ENCODE assay signal across 8 cellular contexts in the genomic region with DNA sequence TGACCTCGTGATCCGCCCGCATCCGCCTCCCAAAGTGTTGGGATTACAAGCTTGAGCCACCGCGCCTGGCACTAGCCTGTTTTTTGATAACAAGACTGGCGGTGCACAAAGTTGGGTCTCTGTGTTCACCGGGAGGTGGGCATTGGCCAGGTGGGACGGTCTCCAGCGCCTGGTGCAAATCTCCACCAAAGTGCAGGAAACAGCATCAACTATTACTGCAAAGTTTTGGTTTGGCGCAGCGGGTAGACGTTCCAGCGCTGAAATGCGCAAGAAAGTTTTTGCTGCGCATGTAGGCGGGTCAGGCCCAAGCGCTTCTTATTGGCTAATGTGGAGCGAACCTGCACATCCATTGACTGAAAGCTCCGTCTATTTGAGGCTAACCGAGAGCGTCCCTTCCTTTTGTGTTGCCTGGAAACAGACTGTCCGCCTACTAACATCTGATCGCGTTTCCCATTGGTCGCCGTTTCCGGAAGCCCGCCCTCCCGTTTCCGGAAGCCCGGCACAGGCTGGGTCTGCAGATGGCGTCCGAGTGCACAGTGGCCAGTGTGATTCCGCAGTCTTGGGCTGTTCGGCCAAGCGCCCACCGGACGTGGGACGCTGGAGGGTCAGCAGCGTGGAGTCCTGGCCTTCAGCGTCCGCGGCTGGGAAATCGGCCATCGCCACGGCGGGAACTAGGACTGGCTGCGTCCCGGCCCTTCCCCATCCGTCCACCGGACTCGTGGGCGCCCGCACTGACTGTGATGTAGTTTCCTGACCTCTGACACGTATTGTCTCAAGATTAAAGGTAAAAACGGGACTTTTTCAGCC. TPM values are rescaled to one million over a fixed set of nuclear protein-coding genes. Genes with fewer than 3 reads are reported as not detected.
A peak's percentile ranks its signal among the peaks of the same experiment; 100 is the strongest.
DNase-seq lines count a peak whose midpoint lies in the region; ATAC-seq and FAIRE-seq lines count a peak whose summit lies in the region.

No MANE protein-coding gene starts in this region.

- H3K27ac ChIP-seq in mesodermal cell (ENCODE audit: low read depth, low read length, severe bottlenecking), result peak overlapping the region; percentile 84

- peak; percentile 88 for FAIRE-seq in HTR-8/SVneo (lab: Jason Lieb, UNC)
- peak; percentile 97 for FAIRE-seq in endometrium (lab: Jason Lieb, UNC)

- 1 to 2% methylated on average over 55 to 57 of the region's 57 CpGs for WGBS in mesodermal cell (ENCODE audit: insufficient coverage in 2 of 2), 2 experiments

- peaks cover 16% of the 10 kb centered on the region for H3K36me3 ChIP-seq in mesodermal cell (ENCODE audit: control insufficient read depth, insufficient read depth, low read length)

- H3K4me3 ChIP-seq in mesodermal cell (ENCODE audit: extremely low read depth, insufficient read depth, low read length, poor library complexity, severe bottlenecking), result peak overlapping the region; percentile 74

- in situ Hi-C loops in Caki2 (cut with HindIII; ENCODE audit: low pct_unique_long_range_greater_than_20kb, low sequenced_read_pairs), result no loop called here

- H3K4me1 ChIP-seq in mesodermal cell (ENCODE audit: control insufficient read depth, insufficient read depth, low read length, poor library complexity, severe bottlenecking), result no peaks in the 10 kb centered on the region

- ATAC-seq in GM21367 (IDR thresholded peaks at IDR 0.05; ENCODE audit: unreplicated experiment), result peak; percentile 86

- H3K9me3 ChIP-seq in mesodermal cell (ENCODE audit: control insufficient read depth, low read length), result peaks cover 33% of the 10 kb centered on the region

- DNase-seq in Caki2 (ENCODE audit: low read depth) (peak; percentile 99), HTR-8/SVneo (ENCODE audit: insufficient read length, low spot score) (peak; percentile 95), NOMO-1 treated with dmso at 0.1 percent for 144 hours (lab: John Stamatoyannopoulos, UW; ENCODE audit: unreplicated experiment) (peak; percentile 98)
- peak; percentile 88 for DNase-seq in activated CD8-positive, alpha-beta memory T cell treated with anti-CD3 and anti-CD28 coated beads, Interleukin-2, amount 50 U/mL, for 24 hours (ENCODE audit: extremely low read depth)
- peak; percentile 82 to 88 for DNase-seq in stimulated activated CD8-positive, alpha-beta memory T cell treated with anti-CD3 and anti-CD28 coated beads, Interleukin-15, amount 100 ng/mL, for 4 hours (ENCODE audit: low read depth in 2 of 2)

RNA-seq across cellular contexts. Expression of a gene that starts 53.3 kb away (rescaled TPM):
- total RNA-seq in Caki2 (2014; rRNA removed; shearing (Covaris generic); ENCODE audit: low replicate concordance), result 2.1 and 7.6 TPM in 2 replicates
- 2.0 TPM for polyA plus RNA-seq in mesodermal cell (2013, experiment 1 of 2)
- polyA plus RNA-seq in mesodermal cell (2013, experiment 2 of 2), result 2.6 TPM

Comparison
In these comparisons a context has a peak if more than half of its experiments do, and no peak if none do; other contexts are left out.
1. Peak in every context shown above with its lines: DNase-seq, ATAC-seq, H3K4me3 ChIP-seq and H3K27ac ChIP-seq.